ENCODE assay signal across 21 cellular contexts in genomic region chr4:120616041-120616440, GRCh38.
"Had no signal": no experiment of that assay in that cellular context is flagged by ENCODE, and none has a peak within 500 bp of the region (broad histone marks: within the 10 kb centered on the region; RNA-seq: fewer than 3 reads in every experiment).

No MANE protein-coding gene starts in this region.

- H3K4me1 ChIP-seq: colonic mucosa, esophagus muscularis mucosa, lower lobe of right lung, neural progenitor cell, parathyroid adenoma, right lobe of liver, stomach, thyroid gland had no signal

- H3K4me3 ChIP-seq: colonic mucosa, esophagus muscularis mucosa, lower lobe of right lung, neural progenitor cell, right lobe of liver, stomach, thyroid gland had no signal

- H3K36me3 Mint-ChIP-seq: naive B cell; neural progenitor cell; stimulated activated effector memory CD8-positive, alpha-beta T cell treated with anti-CD3 and anti-CD28 coated beads, Interleukin-12 subunit alpha, Interleukin-12 subunit beta, amount 100 ng/mL, for 72 hours had no signal

- H3K4me3 Mint-ChIP-seq: dendritic cell treated with granulocyte-macrophage colony-stimulating factor and Interleukin-4, amounts not matched to agents 40 ng/mL and 50 ng/mL, for 4 days; endodermal cell; naive B cell; nephron; neural progenitor cell; stimulated activated effector memory CD8-positive, alpha-beta T cell treated with anti-CD3 and anti-CD28 coated beads, Interleukin-12 subunit alpha, Interleukin-12 subunit beta, amount 100 ng/mL, for 72 hours had no signal

- H3K27ac Mint-ChIP-seq: dendritic cell treated with granulocyte-macrophage colony-stimulating factor and Interleukin-4, amounts not matched to agents 40 ng/mL and 50 ng/mL, for 4 days; endodermal cell; naive B cell; nephron; neural progenitor cell; progenitor cell of endocrine pancreas; stimulated activated effector memory CD8-positive, alpha-beta T cell treated with anti-CD3 and anti-CD28 coated beads, Interleukin-12 subunit alpha, Interleukin-12 subunit beta, amount 100 ng/mL, for 72 hours had no signal

- H3K4me1 Mint-ChIP-seq: naive B cell; nephron; neural progenitor cell; stimulated activated effector memory CD8-positive, alpha-beta T cell treated with anti-CD3 and anti-CD28 coated beads, Interleukin-12 subunit alpha, Interleukin-12 subunit beta, amount 100 ng/mL, for 72 hours had no signal

- DNase-seq: colonic mucosa; effector CD8-positive, alpha-beta T cell; endodermal cell; hypothalamus; left ventricle myocardium superior; lower lobe of right lung; naive B cell; right lobe of liver; stimulated activated CD4-positive, alpha-beta T cell treated with anti-CD3 and anti-CD28 coated beads, Interleukin-2, amount 100 ng/mL, for 24 hours; stimulated activated CD4-positive, alpha-beta T cell treated with anti-CD3 and anti-CD28 coated beads, Interleukin-4, amount 100 ng/mL, for 24 hours; stimulated activated naive CD4-positive, alpha-beta T cell treated with Interleukin-2 at 50 U/mL for 16 hours; stomach; thyroid gland; trophoblast cell had no signal

- H3K9me3 Mint-ChIP-seq: dendritic cell treated with granulocyte-macrophage colony-stimulating factor and Interleukin-4, amounts not matched to agents 40 ng/mL and 50 ng/mL, for 4 days; endodermal cell; nephron; neural progenitor cell; stimulated activated effector memory CD8-positive, alpha-beta T cell treated with anti-CD3 and anti-CD28 coated beads, Interleukin-12 subunit alpha, Interleukin-12 subunit beta, amount 100 ng/mL, for 72 hours had no signal

- H3K27me3 Mint-ChIP-seq: dendritic cell treated with granulocyte-macrophage colony-stimulating factor and Interleukin-4, amounts not matched to agents 40 ng/mL and 50 ng/mL, for 4 days; naive B cell; progenitor cell of endocrine pancreas had no signal

- H3K36me3 ChIP-seq: colonic mucosa, esophagus muscularis mucosa, lower lobe of right lung, neural progenitor cell, right lobe of liver, stomach, thyroid gland had no signal

- ATAC-seq: left ventricle myocardium superior; lower lobe of right lung; right lobe of liver; stimulated activated effector memory CD8-positive, alpha-beta T cell treated with anti-CD3 and anti-CD28 coated beads, Interleukin-12 subunit alpha, Interleukin-12 subunit beta, amount 100 ng/mL, for 72 hours had no signal

- H3K27ac ChIP-seq: colonic mucosa, esophagus muscularis mucosa, lower lobe of right lung, neural progenitor cell, parathyroid adenoma, right lobe of liver, stomach, thyroid gland had no signal
